Comparison of ENCODE assay signal across 7 cellular contexts in genomic region chr12:41096797-41097196, GRCh38.
"Had no signal": no experiment of that assay in that cellular context is flagged by ENCODE, and none has a peak within 500 bp of the region (broad histone marks: within the 10 kb centered on the region; RNA-seq: fewer than 3 reads in every experiment).

No MANE protein-coding gene starts in this region.

- H3K27ac ChIP-seq: HL-60 had no signal

- H3K4me2 ChIP-seq: GM23338 had no signal

- H3K4me3 ChIP-seq: GM23338 had no signal

- DNase-seq: H9, HCEC 1CT had no signal

- FAIRE-seq: H1, H54, HepG2 had no signal

- ATAC-seq: GM23338, HepG2 had no signal
